ENCODE assay signal across 9 cellular contexts in the genomic region with DNA sequence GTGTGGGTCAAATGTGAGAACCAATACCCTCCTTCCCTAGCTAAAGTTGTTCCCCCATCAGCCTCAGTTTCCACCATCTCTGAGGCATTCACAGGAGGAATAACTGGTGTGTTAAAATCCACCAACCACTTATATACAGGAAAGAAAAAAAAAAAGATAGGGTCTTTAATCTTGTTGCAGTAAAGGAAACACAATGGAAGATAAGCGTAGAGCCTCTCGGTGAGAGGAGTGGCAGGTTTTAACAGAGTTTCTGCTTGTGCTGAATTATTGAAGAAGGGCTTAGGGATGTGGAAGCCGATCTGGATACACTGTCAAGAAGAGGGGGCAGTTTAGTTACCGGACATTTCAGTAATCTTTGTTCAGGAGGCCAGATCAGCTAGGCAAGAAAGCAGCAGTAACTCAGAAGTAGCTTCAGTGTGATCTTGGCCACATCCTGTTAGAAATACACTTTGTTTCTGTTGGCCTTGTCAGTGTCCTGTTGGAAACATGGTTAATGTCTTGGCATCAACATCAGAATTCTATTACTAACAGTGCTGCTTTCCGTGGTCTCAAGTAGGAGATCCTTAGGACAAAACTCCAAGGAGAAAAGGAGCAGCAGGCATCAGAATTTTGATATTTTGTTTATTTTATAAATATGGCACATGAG. TPM values are rescaled to one million over a fixed set of nuclear protein-coding genes. Genes with fewer than 3 reads are reported as not detected.
DNase-seq lines count a peak whose midpoint lies in the region; ATAC-seq and TF ChIP-seq lines count a peak whose summit lies in the region.
"Not testable (repeated sequence)": the region's sequence is repeated elsewhere in the genome, so short reads cannot be mapped to it uniquely, and the experiment has no call there.
"Had no signal": no experiment of that assay in that cellular context is flagged by ENCODE, and none has a peak within 500 bp of the region (broad histone marks: within the 10 kb centered on the region; RNA-seq: fewer than 3 reads in every experiment).

No MANE protein-coding gene starts in this region.

- H3K4me2 ChIP-seq in DND-41 (ENCODE audit: insufficient read depth, low read length), result not testable (repeated sequence)

- in situ Hi-C loops in Panc1 (cut with HindIII; ENCODE audit: low pct_unique_long_range_greater_than_20kb, low sequenced_read_pairs), result not testable (repeated sequence)

- peak overlapping the region; percentile 51 for H3K4me3 Mint-ChIP-seq in activated T-helper 2 cell treated with anti-CD3 and anti-CD28 coated beads, Interferon-gamma antibody, Interleukin-2, Interleukin-4, amounts not matched to agents 10 μg/mL and 5 μg/mL and 100 μg/mL, durations not matched to agents 14 hours and 24 hours and 36 hours (ENCODE audit: low read depth)
- H3K4me3 Mint-ChIP-seq in central memory CD8-positive, alpha-beta T cell, result peak overlapping the region; percentile 14

- POLR2A ChIA-PET in Panc1 (lab: Charles Lee), result not testable (repeated sequence)

- not testable (repeated sequence) for H3K9ac ChIP-seq in DND-41 (ENCODE audit: low read depth, low read length)

- H3K79me2 ChIP-seq in DND-41 (ENCODE audit: insufficient read depth, low read length), result peaks cover 30% of the 10 kb centered on the region

- not testable (repeated sequence) for BruUV-seq in Panc1 (replicated peaks; lab: Mats Ljungman, UMichigan)

- WGBS in urinary bladder, result 15% methylated on average over 5 of the region's 5 CpGs

- not testable (repeated sequence) for DNase-seq in DND-41; activated T-helper 2 cell treated with anti-CD3 and anti-CD28 coated beads, Interferon-gamma antibody, Interleukin-2, Interleukin-4, amounts not matched to agents 10 μg/mL and 5 μg/mL and 100 μg/mL, durations not matched to agents 14 hours and 24 hours and 36 hours (ENCODE audit: low spot score); central memory CD8-positive, alpha-beta T cell (ENCODE audit: low spot score in 2 of 2); lower lobe of right lung; sciatic nerve (ENCODE audit: low spot score)
- peak; percentile 45 for DNase-seq in Panc1 (ENCODE audit: low read depth, low spot score)
- peak; percentile 62 to 72 for DNase-seq in foreskin fibroblast

- 0 out of 3 replicates have a peak, but pooled peaks have one; percentile 47 for ATAC-seq in DND-41 (ENCODE audit: insufficient read depth, low read depth)
- peak; percentile 17 for ATAC-seq in Panc1
- ATAC-seq in central memory CD8-positive, alpha-beta T cell (replicated peaks; ENCODE audit: extremely low read depth, poor library complexity, severe bottlenecking), result not testable (repeated sequence)
- peak in 1 of 2 donors; percentile 5 for ATAC-seq in lower lobe of right lung
- peak; percentile 93 for ATAC-seq in sciatic nerve

- peaks cover 13% of the 10 kb centered on the region; the same call in 1 of the 2 replicates for H4K20me1 ChIP-seq in DND-41 (ENCODE audit: insufficient read depth, low read length)

- not testable (repeated sequence) for TF ChIP-seq CTCF in DND-41 (IDR thresholded peaks at IDR 0.05; ENCODE audit: borderline replicate concordance, extremely low read depth, low read length, poor library complexity, severe bottlenecking); Panc1 (IDR thresholded peaks at IDR 0.05); foreskin fibroblast (IDR thresholded peaks at IDR 0.05; ENCODE audit: low read depth, low read length); lower lobe of right lung (IDR thresholded peaks at IDR 0.05)

- not testable (repeated sequence) for H3K4me3 ChIP-seq in DND-41 (ENCODE audit: low read depth in 1 of 2, low read length in 2 of 2); foreskin fibroblast (ENCODE audit: low read depth in 1 of 2, low read length in 2 of 2); lower lobe of right lung; urinary bladder (ENCODE audit: low read depth, low read length)
- peak overlapping the region in 1 of 2 experiments; percentile 10; a peak in 1 of 4 replicates for H3K4me3 ChIP-seq in Panc1 (ENCODE audit: low read depth in 2 of 2, low read length in 2 of 2)

- H3K27ac ChIP-seq in DND-41 (ENCODE audit: low read length), result not testable (repeated sequence)
- peak overlapping the region; percentile 86 for H3K27ac ChIP-seq in Panc1 (ENCODE audit: low read length)
- H3K27ac ChIP-seq in lower lobe of right lung, result peak overlapping the region; percentile 67
- peak overlapping the region; percentile 23 for H3K27ac ChIP-seq in urinary bladder (ENCODE audit: low read depth)

- intact Hi-C loops in Panc1 (cut with micrococcal nuclease; ENCODE audit: unreplicated experiment); activated T-helper 2 cell treated with anti-CD3 and anti-CD28 coated beads, Interferon-gamma antibody, Interleukin-2, Interleukin-4, amounts not matched to agents 10 μg/mL and 5 μg/mL and 100 μg/mL, durations not matched to agents 14 hours and 24 hours and 36 hours (cut with micrococcal nuclease); lower lobe of right lung (cut with DNase I); sciatic nerve (cut with DNase I): not testable (repeated sequence)

- H3K27me3 Mint-ChIP-seq in activated T-helper 2 cell treated with anti-CD3 and anti-CD28 coated beads, Interferon-gamma antibody, Interleukin-2, Interleukin-4, amounts not matched to agents 10 μg/mL and 5 μg/mL and 100 μg/mL, durations not matched to agents 14 hours and 24 hours and 36 hours (ENCODE audit: low read depth); central memory CD8-positive, alpha-beta T cell: not testable (repeated sequence)

- H3K36me3 ChIP-seq in DND-41 (ENCODE audit: insufficient read depth, low read length); Panc1 (ENCODE audit: control insufficient read depth, insufficient read depth, low read length); lower lobe of right lung; urinary bladder (ENCODE audit: insufficient read depth): not testable (repeated sequence)

- H2AFZ ChIP-seq in DND-41 (ENCODE audit: low read depth, low read length), result not testable (repeated sequence)

- peak overlapping the region; percentile 78 for H3K27ac Mint-ChIP-seq in activated T-helper 2 cell treated with anti-CD3 and anti-CD28 coated beads, Interferon-gamma antibody, Interleukin-2, Interleukin-4, amounts not matched to agents 10 μg/mL and 5 μg/mL and 100 μg/mL, durations not matched to agents 14 hours and 24 hours and 36 hours
- H3K27ac Mint-ChIP-seq in central memory CD8-positive, alpha-beta T cell (ENCODE audit: low read depth), result peak overlapping the region; percentile 80

- not testable (repeated sequence) for H3K4me1 ChIP-seq in DND-41 (ENCODE audit: insufficient read depth, low read length); urinary bladder (ENCODE audit: insufficient read depth)
- H3K4me1 ChIP-seq in Panc1 (ENCODE audit: control insufficient read depth, insufficient read depth, low read length) (peaks cover 40% of the 10 kb centered on the region), lower lobe of right lung (peaks cover 46% of the 10 kb centered on the region)

- CTCF ChIA-PET in Panc1 (lab: Charles Lee), result not testable (repeated sequence)

- H3K4me1 Mint-ChIP-seq in activated T-helper 2 cell treated with anti-CD3 and anti-CD28 coated beads, Interferon-gamma antibody, Interleukin-2, Interleukin-4, amounts not matched to agents 10 μg/mL and 5 μg/mL and 100 μg/mL, durations not matched to agents 14 hours and 24 hours and 36 hours (ENCODE audit: low read depth), result peaks cover 43% of the 10 kb centered on the region
- H3K4me1 Mint-ChIP-seq in central memory CD8-positive, alpha-beta T cell, result peaks cover 47% of the 10 kb centered on the region

- H3K36me3 Mint-ChIP-seq in activated T-helper 2 cell treated with anti-CD3 and anti-CD28 coated beads, Interferon-gamma antibody, Interleukin-2, Interleukin-4, amounts not matched to agents 10 μg/mL and 5 μg/mL and 100 μg/mL, durations not matched to agents 14 hours and 24 hours and 36 hours (ENCODE audit: low read depth), result peaks cover 18% of the 10 kb centered on the region
- not testable (repeated sequence) for H3K36me3 Mint-ChIP-seq in central memory CD8-positive, alpha-beta T cell (ENCODE audit: insufficient read depth)

- not testable (repeated sequence) for H3K9me3 Mint-ChIP-seq in activated T-helper 2 cell treated with anti-CD3 and anti-CD28 coated beads, Interferon-gamma antibody, Interleukin-2, Interleukin-4, amounts not matched to agents 10 μg/mL and 5 μg/mL and 100 μg/mL, durations not matched to agents 14 hours and 24 hours and 36 hours; central memory CD8-positive, alpha-beta T cell

- not testable (repeated sequence) for H3K9me3 ChIP-seq in DND-41 (ENCODE audit: insufficient read depth, low read length, severe bottlenecking); Panc1 (ENCODE audit: control insufficient read depth, insufficient read depth, low read depth, low read length); lower lobe of right lung

- H3K27me3 ChIP-seq in DND-41 (ENCODE audit: insufficient read depth, low read length, poor library complexity); Panc1 (ENCODE audit: control insufficient read depth, insufficient read depth, low read length); lower lobe of right lung (ENCODE audit: low read depth): not testable (repeated sequence)

RNA-seq across cellular contexts. Expression of a gene that starts 40.7 kb away (rescaled TPM):
- total RNA-seq in Panc1 (2021; ENCODE audit: unreplicated experiment) (not detected), lower lobe of right lung (0.18 TPM), sciatic nerve (1.9 TPM), urinary bladder (not detected)
- 0.62 TPM for polyA plus RNA-seq in Panc1 (2012; ENCODE audit: insufficient read length)
- total RNA-seq in activated T-helper 2 cell treated with anti-CD3 and anti-CD28 coated beads, Interferon-gamma antibody, Interleukin-2, Interleukin-4, amounts not matched to agents 10 μg/mL and 5 μg/mL and 100 μg/mL, durations not matched to agents 14 hours and 24 hours and 36 hours, result 0.14 and 0.30 TPM in 2 replicates
- polyA plus RNA-seq in urinary bladder, result 0.23 TPM
- total RNA-seq: mucosa of gallbladder had no signal

RNA-seq across cellular contexts. Expression of a gene that starts 43.3 kb away (rescaled TPM):
- total RNA-seq in Panc1 (2021; ENCODE audit: unreplicated experiment) (21.8 TPM), lower lobe of right lung (10.8 TPM), sciatic nerve (15.8 TPM), urinary bladder (3.0 TPM)
- polyA plus RNA-seq in Panc1 (2012; ENCODE audit: insufficient read length), result 26.1 TPM
- total RNA-seq in activated T-helper 2 cell treated with anti-CD3 and anti-CD28 coated beads, Interferon-gamma antibody, Interleukin-2, Interleukin-4, amounts not matched to agents 10 μg/mL and 5 μg/mL and 100 μg/mL, durations not matched to agents 14 hours and 24 hours and 36 hours, result 8.2 and 9.0 TPM in 2 replicates
- polyA plus RNA-seq in urinary bladder, result 23.8 TPM
